8 cellular contexts compared by ENCODE assay signal in the genomic region with DNA sequence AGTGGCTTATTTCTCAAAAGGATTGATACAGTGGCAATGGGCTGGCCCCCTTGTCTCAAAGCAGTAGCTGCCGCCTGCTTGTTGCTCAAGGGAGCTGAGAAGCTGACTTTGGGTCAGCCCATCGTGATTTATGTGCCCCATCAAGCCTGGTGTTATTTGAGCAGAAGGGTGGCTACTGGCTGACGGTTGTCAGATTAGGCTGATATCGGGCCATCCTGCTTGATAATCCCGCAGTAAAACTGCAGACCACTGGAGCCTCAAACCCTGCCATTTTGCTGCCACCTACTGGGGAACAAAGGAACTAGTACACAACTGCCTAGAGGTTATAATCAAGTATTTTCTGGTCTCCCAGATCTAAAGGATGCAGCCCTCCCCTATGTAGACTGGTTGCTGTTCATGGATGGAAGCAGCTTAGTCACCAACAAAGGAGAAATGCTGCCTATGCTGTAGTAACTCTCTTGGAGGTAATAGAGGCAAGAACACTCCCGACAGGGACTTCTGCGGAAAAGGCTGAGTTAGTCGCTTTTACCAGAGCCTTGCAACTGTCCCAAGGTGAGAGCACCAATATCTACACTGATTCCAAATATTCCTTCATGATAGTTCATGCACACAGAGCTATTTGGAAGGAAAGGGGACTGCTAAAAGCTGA.
A peak's percentile ranks its signal among the peaks of the same experiment; 100 is the strongest.
DNase-seq lines count a peak whose midpoint lies in the region; ATAC-seq and TF ChIP-seq lines count a peak whose summit lies in the region.

No MANE protein-coding gene starts in this region.

- no peak overlapping the region for H3K4me3 Mint-ChIP-seq in naive B cell

- H3K9me3 ChIP-seq in testis = no peaks in the 10 kb centered on the region

- TF ChIP-seq CTCF in epithelial cell of proximal tubule (conservative IDR thresholded peaks at IDR 0.05; ENCODE audit: low read depth, low read length) = peak; percentile 81
- TF ChIP-seq CTCF in testis (IDR thresholded peaks at IDR 0.05) = peak; percentile 70 to 82 (median 76)

- no peaks in the 10 kb centered on the region for H3K36me3 ChIP-seq in testis (ENCODE audit: low read depth, missing control alignments)

- H3K9me3 Mint-ChIP-seq in naive B cell = no peaks in the 10 kb centered on the region

- WGBS in testis, 2 donors = 37 to 50% methylated on average over 8 of the region's 8 CpGs

- DNase-seq in AML-193 (lab: John Stamatoyannopoulos, UW) (peak; percentile 16 to 20), NCI-H526 treated with DMSO at 0.1 percent for 48 hours (lab: John Stamatoyannopoulos, UW) (peak; percentile 58), epithelial cell of proximal tubule (ENCODE audit: low read depth) (peak; percentile 16), naive B cell (peak; percentile 47), testis (peak; percentile 46)
- peak; percentile 75 for DNase-seq in activated CD8-positive, alpha-beta memory T cell treated with anti-CD3 and anti-CD28 coated beads for 24 hours

- peaks cover 3 to 7% (median 5%) of the 10 kb centered on the region in 3 donors for H3K4me1 Mint-ChIP-seq in naive B cell

- peaks cover 0 to 21% (median 20%) of the 10 kb centered on the region in 3 donors for H3K27me3 Mint-ChIP-seq in naive B cell

- H3K27me3 ChIP-seq in testis = no peaks in the 10 kb centered on the region

- ATAC-seq in GM18508 (IDR thresholded peaks at IDR 0.05; ENCODE audit: insufficient read depth, unreplicated experiment) = peak; percentile 64
- peak; percentile 84 for ATAC-seq in HG03342 (IDR thresholded peaks at IDR 0.05; ENCODE audit: unreplicated experiment)
- ATAC-seq in naive B cell (ENCODE audit: low read depth in 2 of 2) = peak; percentile 67 to 82

- H3K4me3 ChIP-seq in epithelial cell of proximal tubule (ENCODE audit: low read depth, low read length) (no peak overlapping the region), testis (no peak overlapping the region)

- intact Hi-C loops in testis (cut with DNase I; ENCODE audit: low total_unique reads) = loop anchor here (5.0 kb wide), 1 partner anchor 355 kb away; no protein-coding TSS in a partner anchor

- H3K27ac ChIP-seq in testis = no peak overlapping the region

- H3K36me3 Mint-ChIP-seq in naive B cell = no peaks in the 10 kb centered on the region

- no peak for TF ChIP-seq POLR2A in testis (IDR thresholded peaks at IDR 0.05)

- no peaks in the 10 kb centered on the region for H3K4me1 ChIP-seq in testis

- H3K27ac Mint-ChIP-seq in naive B cell = no peak overlapping the region

Comparison
In these comparisons a context has a peak if more than half of its experiments do, and no peak if none do; other contexts are left out.
1. DNase-seq: peak in every context shown above with its lines; median percentile 75 in activated CD8-positive, alpha-beta memory T cell treated with anti-CD3 and anti-CD28 coated beads for 24 hours; 58 in NCI-H526 treated with DMSO at 0.1 percent for 48 hours; 47 in naive B cell; 46 in testis; 18 in AML-193; 16 in epithelial cell of proximal tubule.